In the genomic region with DNA sequence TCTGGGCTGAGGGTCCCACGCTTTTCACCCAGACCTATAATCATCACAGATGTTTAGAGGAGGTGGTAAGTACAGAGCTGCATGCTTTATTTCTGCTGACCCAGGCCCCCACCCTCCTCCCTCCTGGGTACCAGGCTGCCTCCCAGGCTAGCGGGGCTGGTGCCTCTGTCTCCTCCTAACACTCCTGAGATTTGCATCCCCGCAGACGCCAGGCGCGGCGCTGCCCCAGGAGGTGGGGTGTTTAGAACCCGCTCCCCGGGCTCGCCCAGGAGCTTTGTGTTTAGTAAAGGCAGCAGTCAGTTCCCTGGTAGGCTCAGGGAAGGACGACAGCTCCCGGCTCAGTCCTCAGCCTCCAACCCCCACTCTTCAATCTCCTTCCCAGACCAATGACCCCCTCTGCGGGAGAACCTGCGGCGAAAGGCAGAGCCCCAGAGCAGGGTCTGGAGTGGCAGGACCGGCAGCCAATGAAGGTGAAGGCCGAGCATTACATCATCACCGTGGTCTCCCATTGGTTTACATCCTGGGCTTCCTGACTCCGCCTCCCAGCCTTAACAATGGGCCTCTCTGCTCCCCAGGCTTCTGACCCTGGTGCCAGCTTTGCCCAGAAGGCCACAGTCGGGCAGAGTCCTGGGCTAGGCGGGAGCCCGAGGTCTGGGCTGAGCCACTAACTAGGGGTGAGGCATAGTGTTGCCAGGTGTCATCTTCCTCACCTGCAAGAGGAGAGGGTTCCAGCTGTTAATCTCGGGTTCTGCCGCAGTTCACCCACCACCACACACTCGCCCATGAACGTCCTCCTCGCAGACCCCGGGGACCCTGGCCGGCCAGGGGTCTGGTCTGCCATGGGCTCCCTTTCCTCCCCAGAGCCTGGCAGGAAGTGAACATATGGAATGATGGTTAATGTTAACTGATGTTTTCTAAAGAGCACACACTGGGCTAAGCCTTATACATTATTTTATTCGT, we compare ENCODE assay signal across 1 cellular context.
TF ChIP-seq lines count a peak whose summit lies in the region.

No MANE protein-coding gene starts in this region.

TF ChIP-seq in K562, 482 proteins besides CTCF, POLR2A, EP300 and RAD21 (continued from another document):
- TF ChIP-seq, protein P1, sequence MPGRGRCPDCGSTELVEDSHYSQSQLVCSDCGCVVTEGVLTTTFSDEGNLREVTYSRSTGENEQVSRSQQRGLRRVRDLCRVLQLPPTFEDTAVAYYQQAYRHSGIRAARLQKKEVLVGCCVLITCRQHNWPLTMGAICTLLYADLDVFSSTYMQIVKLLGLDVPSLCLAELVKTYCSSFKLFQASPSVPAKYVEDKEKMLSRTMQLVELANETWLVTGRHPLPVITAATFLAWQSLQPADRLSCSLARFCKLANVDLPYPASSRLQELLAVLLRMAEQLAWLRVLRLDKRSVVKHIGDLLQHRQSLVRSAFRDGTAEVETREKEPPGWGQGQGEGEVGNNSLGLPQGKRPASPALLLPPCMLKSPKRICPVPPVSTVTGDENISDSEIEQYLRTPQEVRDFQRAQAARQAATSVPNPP (IDR thresholded peaks at IDR 0.05; ENCODE audit: borderline replicate concordance, insufficient read depth, insufficient read length): no peak
